ENCODE assay signal across 8 cellular contexts in genomic region chr16:75148311-75149195, GRCh38. TPM values are rescaled to one million over a fixed set of nuclear protein-coding genes. Genes with fewer than 3 reads are reported as not detected.
DNase-seq lines count a peak whose midpoint lies in the region; ATAC-seq and TF ChIP-seq lines count a peak whose summit lies in the region.

ZFP1 (plus strand) TSS chr16:75148524; CDS start chr16:75152952, 4,428 bp downstream.

- TF ChIP-seq CTCF in GM13977 (IDR thresholded peaks at IDR 0.05; ENCODE audit: extremely low read depth, insufficient read depth, missing control alignments) = no peak
- peak in 1 of 12 donors; percentile 21 for TF ChIP-seq CTCF in heart left ventricle (IDR thresholded peaks at IDR 0.05)
- no peak for TF ChIP-seq CTCF in type B pancreatic cell (conservative IDR thresholded peaks at IDR 0.05)

- H3K4me1 ChIP-seq in adipocyte (ENCODE audit: control insufficient read depth, insufficient read depth, low read length) (no peaks in the 10 kb centered on the region), heart left ventricle (peaks cover 0 to 11% (median 5%) of the 10 kb centered on the region in 12 donors)

- CTCF ChIA-PET in T-cell (lab: Charles Lee) = interaction anchor here in 1 of 2 donors (0.6 kb wide), 1 partner anchor 549 kb away, joined by 3 read pairs; no protein-coding TSS in a partner anchor

- ATAC-seq in HG02870 (IDR thresholded peaks at IDR 0.05; ENCODE audit: unreplicated experiment) (peak; percentile 74), T-cell (replicated peaks in 1 of 4) (peak; percentile 90 to 93 (median 91)), heart left ventricle (peak; percentile 98 to 99 (median 98))

- in situ Hi-C loops in GM13977 (cut with MboI; ENCODE audit: low pct_unique_long_range_greater_than_20kb, low sequenced_read_pairs, unreplicated experiment) = no loop called here

- intact Hi-C loops in heart left ventricle (cut with DNase I) = loop anchor here in 1 of 10 donors (2.0 kb wide), 1 partner anchor 38 kb away; no protein-coding TSS in a partner anchor

- POLR2A ChIA-PET in T-cell (lab: Charles Lee) = no interaction called here

- H3K27me3 ChIP-seq in adipocyte (replicated peaks; ENCODE audit: control insufficient read depth, insufficient read depth, low read length) (no peaks in the 10 kb centered on the region), heart left ventricle (no peaks in the 10 kb centered on the region)

- H3K4me1 Mint-ChIP-seq in T-cell = peaks cover 17 to 23% (median 22%) of the 10 kb centered on the region in 3 donors
- H3K4me1 Mint-ChIP-seq in type B pancreatic cell (ENCODE audit: unreplicated experiment) = peaks cover 4% of the 10 kb centered on the region

- H3K36me3 ChIP-seq in adipocyte (ENCODE audit: control insufficient read depth, insufficient read depth, low read length, severe bottlenecking) (peaks cover 10% of the 10 kb centered on the region), heart left ventricle (peaks cover 0 to 23% (median 0%) of the 10 kb centered on the region in 9 donors)

- H3K9me3 ChIP-seq in adipocyte (ENCODE audit: control insufficient read depth, low read length) (peaks cover 18% of the 10 kb centered on the region), heart left ventricle (peaks cover 0 to 39% (median 16%) of the 10 kb centered on the region in 12 donors)

- H3K4me3 Mint-ChIP-seq in T-cell (peak within 1 kb of the TSS; percentile 79 to 86 (median 82)), type B pancreatic cell (peak within 1 kb of the TSS; percentile 92)

- H3K27ac ChIP-seq in heart left ventricle = peak within 1 kb of the TSS; percentile 83 to 100 (median 98)

- H3K27ac Mint-ChIP-seq in T-cell (peak within 1 kb of the TSS; percentile 62 to 86), type B pancreatic cell (peak within 1 kb of the TSS; percentile 77)

- peak in 1 of 2 donors; percentile 61 for TF ChIP-seq POLR2A in heart left ventricle (IDR thresholded peaks at IDR 0.05)

- H3K9me3 Mint-ChIP-seq in T-cell (peaks cover 9 to 19% (median 11%) of the 10 kb centered on the region in 3 donors), type B pancreatic cell (peaks cover 12% of the 10 kb centered on the region)

- WGBS in heart left ventricle, 4 donors = 0 to 1% (median 0%) methylated on average over 22 to 93 of the region's 93 CpGs

- H3K9ac ChIP-seq in adipocyte (ENCODE audit: low read length) = peak within 1 kb of the TSS; percentile 96

- H3K27me3 Mint-ChIP-seq in T-cell (no peaks in the 10 kb centered on the region), type B pancreatic cell (no peaks in the 10 kb centered on the region)

- H3K4me3 ChIP-seq in adipocyte (ENCODE audit: low read length) = peak within 1 kb of the TSS; percentile 92
- peak within 1 kb of the TSS; percentile 75 to 100 (median 88) for H3K4me3 ChIP-seq in heart left ventricle

- H3K36me3 Mint-ChIP-seq in T-cell (peaks cover 30% of the 10 kb centered on the region), type B pancreatic cell (peaks cover 33% of the 10 kb centered on the region)

- peak; percentile 94 for DNase-seq in GM13977 (ENCODE audit: low spot score)
- DNase-seq in NCI-H146 (lab: John Stamatoyannopoulos, UW) = peak; percentile 90
- DNase-seq in T-cell = peak; percentile 84 to 95 (median 92)
- peak; percentile 97 for DNase-seq in adipocyte (ENCODE audit: low read depth)
- DNase-seq in heart left ventricle = peak; percentile 96 to 98 (median 96)
- peak; percentile 92 for DNase-seq in pons (ENCODE audit: low spot score)
- peak; percentile 97 for DNase-seq in type B pancreatic cell (ENCODE audit: extremely low spot score, unreplicated experiment)

RNA-seq across cellular contexts. Expression of gene ZFP1, which starts in this region (rescaled TPM):
- total RNA-seq in T-cell (10 to 100 TPM; 10.1 to 15.6 (median 14.4) TPM), heart left ventricle (10 to 100 TPM in 1 of 9 donors, 1 to 10 TPM in 8; 3.8 to 10.7 (median 6.2) TPM), type B pancreatic cell (ENCODE audit: low replicate concordance) (10.0 and 19.8 TPM in 2 replicates)
- polyA plus RNA-seq in heart left ventricle = 1 to 10 TPM; 3.1 to 5.5 TPM

Comparison
In these comparisons a context has a peak if more than half of its experiments do, and no peak if none do; other contexts are left out.
1. Peak in every context shown above with its lines: DNase-seq, ATAC-seq, H3K4me3 ChIP-seq and H3K27ac ChIP-seq.